ENCODE assay signal across 31 cellular contexts in genomic region chr13:95797016-95797415, GRCh38.
"Had no signal": no experiment of that assay in that cellular context is flagged by ENCODE, and none has a peak within 500 bp of the region (broad histone marks: within the 10 kb centered on the region; RNA-seq: fewer than 3 reads in every experiment).

No MANE protein-coding gene starts in this region.

- H3K4me3 ChIP-seq: body of pancreas, cardiac muscle cell, colonic mucosa, esophagus squamous epithelium, heart left ventricle had no signal

- H3K27me3 ChIP-seq: body of pancreas, cardiac muscle cell, colonic mucosa, esophagus squamous epithelium, heart left ventricle had no signal

- H3K36me3 ChIP-seq: colonic mucosa had no signal

- H3K9me3 ChIP-seq: body of pancreas, colonic mucosa, esophagus squamous epithelium, heart left ventricle had no signal

- DNase-seq: activated B cell treated with CpG ODN at 0.5 μM for 24 hours; activated CD4-positive, alpha-beta memory T cell treated with anti-CD3 and anti-CD28 coated beads for 36 hours; activated CD4-positive, alpha-beta T cell treated with anti-CD3 and anti-CD28 coated beads for 36 hours; activated CD4-positive, alpha-beta T cell treated with anti-CD3 and anti-CD28 coated beads, Interleukin-2, amount 10 ng/mL, durations not matched to agents 24 days and 14 days; activated CD8-positive, alpha-beta memory T cell treated with anti-CD3 and anti-CD28 coated beads, Interleukin-2, amount 10 ng/mL, durations not matched to agents 7 days and 5 days; activated CD8-positive, alpha-beta memory T cell treated with anti-CD3 and anti-CD28 coated beads, Interleukin-2, amount 50 U/mL, for 48 hours; activated CD8-positive, alpha-beta T cell treated with anti-CD3 and anti-CD28 coated beads, Interleukin-2, amount 10 ng/mL, durations not matched to agents 7 days and 5 days; activated gamma-delta T cell; activated naive CD4-positive, alpha-beta T cell; activated naive CD4-positive, alpha-beta T cell treated with anti-CD3 and anti-CD28 coated beads, Interleukin-2, amount 10 ng/mL, durations not matched to agents 7 days and 5 days; activated naive CD8-positive, alpha-beta T cell treated with anti-CD3 and anti-CD28 coated beads, Interleukin-2, amount 10 ng/mL, durations not matched to agents 7 days and 5 days; activated T-cell treated with anti-CD3 and anti-CD28 coated beads for 4 hours; activated T-cell treated with anti-CD3 and anti-CD28 coated beads, Interleukin-2, amount 50 U/mL, for 24 hours; activated T-cell treated with anti-CD3 and anti-CD28 coated beads, Interleukin-2, amount 50 U/mL, for 72 hours; amygdala; aorta; body of pancreas; central memory CD4-positive, alpha-beta T cell; cerebellar nuclear complex; colonic mucosa; effector CD8-positive, alpha-beta T cell; esophagus squamous epithelium; foreskin fibroblast; glutamatergic neuron; heart left ventricle; T-helper 1 cell; T-helper 17 cell; T1000; WERI-Rb-1 had no signal

- H3K4me1 ChIP-seq: body of pancreas, colonic mucosa, heart left ventricle had no signal

- H3K27ac ChIP-seq: body of pancreas, cardiac muscle cell, colonic mucosa, epithelial cell of prostate, esophagus squamous epithelium, heart left ventricle, WERI-Rb-1 had no signal
